ENCODE assay signal across 8 cellular contexts in the genomic region with DNA sequence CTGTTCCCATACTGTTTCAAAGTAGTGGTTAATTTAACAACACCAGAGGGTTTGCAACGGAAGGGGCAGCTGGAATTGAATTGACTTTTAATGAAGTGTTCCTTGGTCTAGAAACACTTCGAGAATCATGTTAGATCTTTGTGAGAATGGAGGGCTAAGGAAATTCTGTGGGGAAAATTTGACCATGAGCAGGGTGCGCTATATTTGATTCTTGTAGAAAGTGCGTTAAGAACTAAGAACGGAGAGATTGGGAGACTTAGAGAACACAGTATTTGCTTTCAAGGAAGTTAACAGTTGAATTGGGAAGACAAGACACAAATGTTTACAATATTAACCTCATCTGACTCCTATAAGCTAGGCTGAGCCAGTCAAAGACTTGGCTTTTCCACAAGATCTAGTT. TPM values are rescaled to one million over a fixed set of nuclear protein-coding genes. Genes with fewer than 3 reads are reported as not detected.
DNase-seq lines count a peak whose midpoint lies in the region; ATAC-seq lines count a peak whose summit lies in the region.

No MANE protein-coding gene starts in this region.

- H3K27ac ChIP-seq in iPS-18a (ENCODE audit: low read length), result no peak overlapping the region

- no peaks in the 10 kb centered on the region for H3K27me3 Mint-ChIP-seq in T-helper 2 cell treated with Interferon-gamma antibody and Interleukin-4, amounts not matched to agents 5 μg/mL and 100 μg/mL, for 36 hours (ENCODE audit: low read depth)
- no peaks in the 10 kb centered on the region for H3K27me3 Mint-ChIP-seq in activated T-helper 2 cell treated with anti-CD3 and anti-CD28 coated beads, Interferon-gamma antibody, Interleukin-2, Interleukin-4, amounts not matched to agents 10 μg/mL and 5 μg/mL and 100 μg/mL, durations not matched to agents 14 hours and 24 hours and 36 hours (ENCODE audit: low read depth)
- H3K27me3 Mint-ChIP-seq in stimulated activated naive CD8-positive, alpha-beta T cell treated with anti-CD3 and anti-CD28 coated beads, Interleukin-15, amount 100 ng/mL, for 72 hours, result peaks cover 7% of the 10 kb centered on the region

- peak overlapping the region; percentile 92 for H3K4me3 ChIP-seq in iPS-18a (ENCODE audit: low read length)

- no peak for DNase-seq in T-helper 2 cell treated with Interferon-gamma antibody and Interleukin-4, amounts not matched to agents 5 μg/mL and 100 μg/mL, for 36 hours (ENCODE audit: low spot score)
- DNase-seq in T-helper 2 cell, result no peak
- DNase-seq in activated T-helper 2 cell treated with anti-CD3 and anti-CD28 coated beads, Interferon-gamma antibody, Interleukin-2, Interleukin-4, amounts not matched to agents 10 μg/mL and 5 μg/mL and 100 μg/mL, durations not matched to agents 14 hours and 24 hours and 36 hours (ENCODE audit: low spot score), result no peak
- no peak for DNase-seq in stimulated activated naive CD8-positive, alpha-beta T cell treated with anti-CD3 and anti-CD28 coated beads, Interleukin-15, amount 100 ng/mL, for 72 hours
- no peak for DNase-seq in NCI-H345 (lab: John Stamatoyannopoulos, UW)
- no peak for DNase-seq in SKM-1 treated with dmso at 0.1 percent for 144 hours (lab: John Stamatoyannopoulos, UW; ENCODE audit: unreplicated experiment)

- peaks cover 13% of the 10 kb centered on the region for H3K36me3 Mint-ChIP-seq in T-helper 2 cell treated with Interferon-gamma antibody and Interleukin-4, amounts not matched to agents 5 μg/mL and 100 μg/mL, for 36 hours (ENCODE audit: low read depth)
- peaks cover 21% of the 10 kb centered on the region for H3K36me3 Mint-ChIP-seq in activated T-helper 2 cell treated with anti-CD3 and anti-CD28 coated beads, Interferon-gamma antibody, Interleukin-2, Interleukin-4, amounts not matched to agents 10 μg/mL and 5 μg/mL and 100 μg/mL, durations not matched to agents 14 hours and 24 hours and 36 hours (ENCODE audit: low read depth)

- H3K9me3 ChIP-seq in iPS-18a (ENCODE audit: control insufficient read depth, low read depth, low read length), result no peaks in the 10 kb centered on the region

- peaks cover 26% of the 10 kb centered on the region for H3K4me1 Mint-ChIP-seq in T-helper 2 cell treated with Interferon-gamma antibody and Interleukin-4, amounts not matched to agents 5 μg/mL and 100 μg/mL, for 36 hours (ENCODE audit: low read depth)
- H3K4me1 Mint-ChIP-seq in activated T-helper 2 cell treated with anti-CD3 and anti-CD28 coated beads, Interferon-gamma antibody, Interleukin-2, Interleukin-4, amounts not matched to agents 10 μg/mL and 5 μg/mL and 100 μg/mL, durations not matched to agents 14 hours and 24 hours and 36 hours (ENCODE audit: low read depth), result peaks cover 33% of the 10 kb centered on the region
- peaks cover 48% of the 10 kb centered on the region for H3K4me1 Mint-ChIP-seq in stimulated activated naive CD8-positive, alpha-beta T cell treated with anti-CD3 and anti-CD28 coated beads, Interleukin-15, amount 100 ng/mL, for 72 hours

- peak overlapping the region; percentile 93 for H3K4me3 Mint-ChIP-seq in T-helper 2 cell treated with Interferon-gamma antibody and Interleukin-4, amounts not matched to agents 5 μg/mL and 100 μg/mL, for 36 hours
- H3K4me3 Mint-ChIP-seq in activated T-helper 2 cell treated with anti-CD3 and anti-CD28 coated beads, Interferon-gamma antibody, Interleukin-2, Interleukin-4, amounts not matched to agents 10 μg/mL and 5 μg/mL and 100 μg/mL, durations not matched to agents 14 hours and 24 hours and 36 hours (ENCODE audit: low read depth), result peak overlapping the region; percentile 91
- peak overlapping the region; percentile 93 to 95 for H3K4me3 Mint-ChIP-seq in stimulated activated naive CD8-positive, alpha-beta T cell treated with anti-CD3 and anti-CD28 coated beads, Interleukin-15, amount 100 ng/mL, for 72 hours

- H3K9me3 Mint-ChIP-seq in T-helper 2 cell treated with Interferon-gamma antibody and Interleukin-4, amounts not matched to agents 5 μg/mL and 100 μg/mL, for 36 hours, result peaks cover 7% of the 10 kb centered on the region
- H3K9me3 Mint-ChIP-seq in activated T-helper 2 cell treated with anti-CD3 and anti-CD28 coated beads, Interferon-gamma antibody, Interleukin-2, Interleukin-4, amounts not matched to agents 10 μg/mL and 5 μg/mL and 100 μg/mL, durations not matched to agents 14 hours and 24 hours and 36 hours, result peaks cover 7% of the 10 kb centered on the region
- H3K9me3 Mint-ChIP-seq in stimulated activated naive CD8-positive, alpha-beta T cell treated with anti-CD3 and anti-CD28 coated beads, Interleukin-15, amount 100 ng/mL, for 72 hours, result peaks cover 5 to 8% of the 10 kb centered on the region in 2 donors

- peak overlapping the region; percentile 88 for H3K9ac ChIP-seq in iPS-18a (ENCODE audit: low read length)

- intact Hi-C loops in activated T-helper 2 cell treated with anti-CD3 and anti-CD28 coated beads, Interferon-gamma antibody, Interleukin-2, Interleukin-4, amounts not matched to agents 10 μg/mL and 5 μg/mL and 100 μg/mL, durations not matched to agents 14 hours and 24 hours and 36 hours (cut with micrococcal nuclease), result loop anchor here (10.0 kb wide), 1 partner anchor 216 kb away; a partner anchor contains a TSS

- H3K27me3 ChIP-seq in iPS-18a (ENCODE audit: control insufficient read depth, insufficient read depth, low read length), result peaks cover 13% of the 10 kb centered on the region

- no peaks in the 10 kb centered on the region for H3K36me3 ChIP-seq in iPS-18a (ENCODE audit: control insufficient read depth, low read depth, low read length)

- H3K4me1 ChIP-seq in iPS-18a (ENCODE audit: control insufficient read depth, low read depth, low read length), result peaks cover 4% of the 10 kb centered on the region

- ATAC-seq in stimulated activated naive CD8-positive, alpha-beta T cell treated with anti-CD3 and anti-CD28 coated beads, Interleukin-15, amount 100 ng/mL, for 72 hours, result no peak
- ATAC-seq in HG02885 (IDR thresholded peaks at IDR 0.05; ENCODE audit: poor library complexity, unreplicated experiment), result no peak

- H3K27ac Mint-ChIP-seq in T-helper 2 cell treated with Interferon-gamma antibody and Interleukin-4, amounts not matched to agents 5 μg/mL and 100 μg/mL, for 36 hours, result peak overlapping the region; percentile 65
- peak overlapping the region; percentile 64 for H3K27ac Mint-ChIP-seq in activated T-helper 2 cell treated with anti-CD3 and anti-CD28 coated beads, Interferon-gamma antibody, Interleukin-2, Interleukin-4, amounts not matched to agents 10 μg/mL and 5 μg/mL and 100 μg/mL, durations not matched to agents 14 hours and 24 hours and 36 hours
- H3K27ac Mint-ChIP-seq in stimulated activated naive CD8-positive, alpha-beta T cell treated with anti-CD3 and anti-CD28 coated beads, Interleukin-15, amount 100 ng/mL, for 72 hours, result no peak overlapping the region

RNA-seq across cellular contexts. Expression of a gene that starts 1.2 kb away (rescaled TPM):
- total RNA-seq in activated T-helper 2 cell treated with anti-CD3 and anti-CD28 coated beads, Interferon-gamma antibody, Interleukin-2, Interleukin-4, amounts not matched to agents 10 μg/mL and 5 μg/mL and 100 μg/mL, durations not matched to agents 14 hours and 24 hours and 36 hours, result 18.4 and 20.1 TPM in 2 replicates

RNA-seq across cellular contexts. Expression of a gene that starts 21.4 kb away (rescaled TPM):
- total RNA-seq in activated T-helper 2 cell treated with anti-CD3 and anti-CD28 coated beads, Interferon-gamma antibody, Interleukin-2, Interleukin-4, amounts not matched to agents 10 μg/mL and 5 μg/mL and 100 μg/mL, durations not matched to agents 14 hours and 24 hours and 36 hours, result 25.0 and 26.8 TPM in 2 replicates

RNA-seq across cellular contexts. Expression of a gene that starts 45.3 kb away (rescaled TPM):
- total RNA-seq in activated T-helper 2 cell treated with anti-CD3 and anti-CD28 coated beads, Interferon-gamma antibody, Interleukin-2, Interleukin-4, amounts not matched to agents 10 μg/mL and 5 μg/mL and 100 μg/mL, durations not matched to agents 14 hours and 24 hours and 36 hours, result 116 and 118 TPM in 2 replicates

Comparison
In these comparisons a context has a peak if more than half of its experiments do, and no peak if none do; other contexts are left out.
1. H3K27ac Mint-ChIP-seq: peak in T-helper 2 cell treated with Interferon-gamma antibody and Interleukin-4, amounts not matched to agents 5 μg/mL and 100 μg/mL, for 36 hours (single experiment) and activated T-helper 2 cell treated with anti-CD3 and anti-CD28 coated beads, Interferon-gamma antibody, Interleukin-2, Interleukin-4, amounts not matched to agents 10 μg/mL and 5 μg/mL and 100 μg/mL, durations not matched to agents 14 hours and 24 hours and 36 hours (single experiment); none in stimulated activated naive CD8-positive, alpha-beta T cell treated with anti-CD3 and anti-CD28 coated beads, Interleukin-15, amount 100 ng/mL, for 72 hours (0 of 2).
2. Peak in every context shown above with its lines, with median percentiles within 50 percentile points of each other: H3K4me3 Mint-ChIP-seq.